22 cellular contexts compared by ENCODE assay signal in the genomic region with DNA sequence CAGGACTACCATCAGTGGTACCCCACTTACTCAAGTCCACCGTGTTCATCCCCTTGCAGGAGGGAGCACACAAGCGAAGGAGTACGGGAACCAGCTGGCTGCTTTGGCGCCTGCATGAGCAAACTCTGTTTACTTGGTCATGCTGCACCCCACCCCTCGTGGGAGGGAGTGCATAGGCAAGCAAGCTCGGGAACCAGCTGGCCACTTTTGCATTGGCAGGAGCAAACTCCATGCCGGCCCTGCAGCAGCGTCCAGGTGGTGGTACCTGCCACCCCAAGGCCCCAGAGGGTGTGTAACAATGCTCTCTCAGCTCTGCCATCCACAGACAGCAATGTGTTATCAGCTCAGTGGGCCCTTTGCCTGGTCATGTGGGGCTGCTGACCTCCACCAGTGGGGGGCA.
"Had no signal": no experiment of that assay in that cellular context is flagged by ENCODE, and none has a peak within 500 bp of the region (broad histone marks: within the 10 kb centered on the region; RNA-seq: fewer than 3 reads in every experiment).

No MANE protein-coding gene starts in this region.

- H3K27ac ChIP-seq: esophagus squamous epithelium, gastrocnemius medialis, left ventricle myocardium inferior, sigmoid colon, thoracic aorta had no signal

- H3K4me1 ChIP-seq: esophagus squamous epithelium, gastrocnemius medialis, left ventricle myocardium inferior, sigmoid colon had no signal

- DNase-seq: activated CD4-positive, alpha-beta memory T cell treated with anti-CD3 and anti-CD28 coated beads for 36 hours; activated CD4-positive, alpha-beta T cell treated with anti-CD3 and anti-CD28 coated beads for 48 hours; activated gamma-delta T cell; activated naive CD4-positive, alpha-beta T cell treated with anti-CD3 and anti-CD28 coated beads, Interleukin-2, amount 50 U/mL, for 16 hours; activated naive CD8-positive, alpha-beta T cell treated with anti-CD3 and anti-CD28 coated beads, Interleukin-2, amount 50 U/mL, for 24 hours; activated T-cell treated with anti-CD3 and anti-CD28 coated beads for 4 hours; cortex of kidney; endodermal cell; esophagus squamous epithelium; gastrocnemius medialis; hippocampal formation; kidney glomerular epithelial cell; left ventricle myocardium inferior; naive thymus-derived CD4-positive, alpha-beta T cell; sigmoid colon; stimulated activated CD4-positive, alpha-beta T cell treated with anti-CD3 and anti-CD28 coated beads, Interleukin-2, amount 100 ng/mL, for 48 hours; stimulated activated CD8-positive, alpha-beta memory T cell treated with anti-CD3 and anti-CD28 coated beads, Interleukin-4, amount 100 ng/mL, for 48 hours; stimulated activated naive CD4-positive, alpha-beta T cell had no signal

- H3K9me3 ChIP-seq: esophagus squamous epithelium, gastrocnemius medialis, sigmoid colon, thoracic aorta had no signal

- H3K4me1 Mint-ChIP-seq: activated naive CD8-positive, alpha-beta T cell treated with anti-CD3 and anti-CD28 coated beads, Interleukin-2, amount 50 U/mL, for 24 hours; neural crest cell had no signal

- H3K36me3 Mint-ChIP-seq: activated CD4-positive, alpha-beta memory T cell treated with anti-CD3 and anti-CD28 coated beads for 36 hours; naive thymus-derived CD4-positive, alpha-beta T cell; type B pancreatic cell had no signal

- H3K4me3 ChIP-seq: esophagus squamous epithelium, gastrocnemius medialis, left ventricle myocardium inferior, sigmoid colon, smooth muscle cell, thoracic aorta had no signal

- H3K27ac Mint-ChIP-seq: activated CD4-positive, alpha-beta memory T cell treated with anti-CD3 and anti-CD28 coated beads for 36 hours; activated naive CD8-positive, alpha-beta T cell treated with anti-CD3 and anti-CD28 coated beads, Interleukin-2, amount 50 U/mL, for 24 hours; endodermal cell; naive thymus-derived CD4-positive, alpha-beta T cell; type B pancreatic cell had no signal

- H3K27me3 Mint-ChIP-seq: activated CD4-positive, alpha-beta memory T cell treated with anti-CD3 and anti-CD28 coated beads for 36 hours; activated naive CD8-positive, alpha-beta T cell treated with anti-CD3 and anti-CD28 coated beads, Interleukin-2, amount 50 U/mL, for 24 hours; naive thymus-derived CD4-positive, alpha-beta T cell; type B pancreatic cell had no signal

- ATAC-seq: activated naive CD8-positive, alpha-beta T cell treated with anti-CD3 and anti-CD28 coated beads, Interleukin-2, amount 50 U/mL, for 24 hours; gastrocnemius medialis; naive thymus-derived CD4-positive, alpha-beta T cell had no signal

- H3K4me3 Mint-ChIP-seq: activated CD4-positive, alpha-beta memory T cell treated with anti-CD3 and anti-CD28 coated beads for 36 hours; activated naive CD8-positive, alpha-beta T cell treated with anti-CD3 and anti-CD28 coated beads, Interleukin-2, amount 50 U/mL, for 24 hours; endodermal cell; naive thymus-derived CD4-positive, alpha-beta T cell; neural crest cell; type B pancreatic cell had no signal

- H3K9me3 Mint-ChIP-seq: activated CD4-positive, alpha-beta memory T cell treated with anti-CD3 and anti-CD28 coated beads for 36 hours; activated naive CD8-positive, alpha-beta T cell treated with anti-CD3 and anti-CD28 coated beads, Interleukin-2, amount 50 U/mL, for 24 hours; neural crest cell; type B pancreatic cell had no signal

- H3K27me3 ChIP-seq: esophagus squamous epithelium, gastrocnemius medialis, sigmoid colon had no signal
